In the genomic region with DNA sequence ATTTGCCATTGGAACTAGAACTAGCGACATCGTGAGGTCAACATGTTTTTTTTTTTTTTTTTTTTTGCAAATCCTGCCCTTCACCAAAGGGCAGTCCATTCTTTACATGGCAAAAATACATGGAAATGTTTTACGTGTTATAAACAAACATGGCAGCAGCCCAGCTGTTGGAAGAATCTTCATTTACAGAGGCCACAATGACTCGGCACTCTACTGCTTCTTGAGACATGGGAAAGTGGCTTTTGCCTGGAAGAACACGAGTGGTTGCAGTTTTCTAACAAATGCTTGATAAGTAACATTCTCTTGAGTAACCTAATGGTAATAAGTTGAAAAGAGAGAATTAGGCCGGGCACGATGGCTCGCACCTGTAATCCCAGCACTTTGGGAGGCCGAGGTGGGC, we compare ENCODE assay signal across 24 cellular contexts.
"Had no signal": no experiment of that assay in that cellular context is flagged by ENCODE, and none has a peak within 500 bp of the region (broad histone marks: within the 10 kb centered on the region; RNA-seq: fewer than 3 reads in every experiment).

No MANE protein-coding gene starts in this region.

- H3K9ac ChIP-seq: neural progenitor cell, parathyroid adenoma had no signal

- H3K4me1 ChIP-seq: colonic mucosa, neural progenitor cell, parathyroid adenoma, suprapubic skin, transverse colon, upper lobe of right lung, uterus had no signal

- H3K9me3 ChIP-seq: colonic mucosa, mucosa of descending colon, suprapubic skin, transverse colon, upper lobe of right lung, uterus had no signal

- H3K4me3 ChIP-seq: colonic mucosa, lung, mucosa of descending colon, neural progenitor cell, smooth muscle cell, suprapubic skin, transverse colon, upper lobe of right lung, uterus had no signal

- H3K4me2 ChIP-seq: neural progenitor cell, smooth muscle cell had no signal

- H3K27ac ChIP-seq: colonic mucosa, neural progenitor cell, parathyroid adenoma, suprapubic skin, transverse colon, upper lobe of right lung, uterus had no signal

- ATAC-seq: left lobe of liver; mucosa of descending colon; naive thymus-derived CD4-positive, alpha-beta T cell; sciatic nerve; stimulated activated naive CD8-positive, alpha-beta T cell treated with anti-CD3 and anti-CD28 coated beads, Interleukin-15, amount 100 ng/mL, for 72 hours; upper lobe of right lung had no signal

- H3K36me3 ChIP-seq: colonic mucosa, uterus had no signal

- DNase-seq: colonic mucosa; effector CD8-positive, alpha-beta T cell; endodermal cell; hypothalamus; immature natural killer cell; kidney; mucosa of descending colon; naive thymus-derived CD4-positive, alpha-beta T cell; stimulated activated CD4-positive, alpha-beta T cell treated with anti-CD3 and anti-CD28 coated beads, Interleukin-12 subunit alpha, Interleukin-12 subunit beta, amount 100 ng/mL, for 4 hours; stimulated activated CD4-positive, alpha-beta T cell treated with anti-CD3 and anti-CD28 coated beads, Interleukin-1b, Interleukin-23, amount 100 ng/mL, for 48 hours; stimulated activated CD4-positive, alpha-beta T cell treated with anti-CD3 and anti-CD28 coated beads, Interleukin-4, amount 100 ng/mL, for 1 hour; stimulated activated CD8-positive, alpha-beta memory T cell treated with anti-CD3 and anti-CD28 coated beads, Interleukin-4, amount 100 ng/mL, for 48 hours; stimulated activated naive CD4-positive, alpha-beta T cell; stimulated activated naive CD8-positive, alpha-beta T cell treated with anti-CD3 and anti-CD28 coated beads, Interleukin-15, amount 100 ng/mL, for 72 hours; transverse colon; upper lobe of right lung; uterus had no signal

- H3K27me3 ChIP-seq: colonic mucosa, neural progenitor cell, suprapubic skin, transverse colon, upper lobe of right lung, uterus had no signal

- H2AFZ ChIP-seq: neural progenitor cell, parathyroid adenoma had no signal
